Comparison of ENCODE assay signal across 10 cellular contexts in the genomic region with DNA sequence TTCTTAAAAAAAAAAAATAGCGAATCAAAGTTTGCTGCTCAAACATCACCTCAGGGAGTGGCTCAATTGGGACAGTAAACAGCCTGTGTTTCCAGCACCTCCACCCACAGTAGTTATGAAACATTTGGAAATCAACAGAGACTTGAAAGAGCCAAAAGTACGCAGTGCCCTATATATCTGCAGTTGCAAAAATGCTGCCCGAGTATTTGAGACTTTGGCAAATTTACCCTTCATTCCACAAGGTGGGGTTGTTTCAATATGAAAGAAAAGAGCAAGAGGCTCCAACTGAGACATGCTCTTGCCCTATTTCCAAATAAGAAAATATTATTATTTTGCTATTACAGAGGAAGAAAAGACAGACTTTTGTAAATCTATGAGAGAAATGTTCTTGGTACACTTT.
DNase-seq lines count a peak whose midpoint lies in the region; ATAC-seq and TF ChIP-seq lines count a peak whose summit lies in the region.
"Had no signal": no experiment of that assay in that cellular context is flagged by ENCODE, and none has a peak within 500 bp of the region (broad histone marks: within the 10 kb centered on the region; RNA-seq: fewer than 3 reads in every experiment).

No MANE protein-coding gene starts in this region.

- peak; percentile 67 for TF ChIP-seq CTCF in VCaP (conservative IDR thresholded peaks at IDR 0.05)
- TF ChIP-seq CTCF in left lung (IDR thresholded peaks at IDR 0.05) = peak in 1 of 2 donors; percentile 21

- intact Hi-C loops in left lung (cut with DNase I) (no loop called here), posterior vena cava (cut with DNase I) (no loop called here)

- no peaks in the 10 kb centered on the region for H3K9me3 ChIP-seq in left lung
- H3K9me3 ChIP-seq: thoracic aorta had no signal

- no peak overlapping the region for H3K4me3 ChIP-seq in left lung
- H3K4me3 ChIP-seq: thoracic aorta had no signal

- H3K4me1 ChIP-seq in left lung = peaks cover 0 to 5% of the 10 kb centered on the region in 2 donors

- peak; percentile 73 for ATAC-seq in left lung

- in situ Hi-C loops in KBM-7 (cut with MboI; ENCODE audit: low pct_unique_long_range_greater_than_20kb, low sequenced_read_pairs) = no loop called here

- H3K27me3 ChIP-seq in left lung = no peaks in the 10 kb centered on the region

- no peaks in the 10 kb centered on the region for H3K36me3 ChIP-seq in left lung
- H3K36me3 ChIP-seq: thoracic aorta had no signal

- H3K27ac ChIP-seq in VCaP (no peak overlapping the region), left lung (no peak overlapping the region)
- H3K27ac ChIP-seq: epithelial cell of prostate, thoracic aorta had no signal

- DNase-seq in D341Med (ENCODE audit: low spot score) = peak; percentile 39
- DNase-seq in KBM-7 = peak; percentile 35
- no peak for DNase-seq in left lung
- DNase-seq in posterior vena cava (ENCODE audit: low spot score) = no peak
- no peak for DNase-seq in activated CD4-positive, alpha-beta T cell treated with anti-CD3 and anti-CD28 coated beads, Interleukin-2, amount 50 U/mL, for 1 hour
- no peak for DNase-seq in HuH-7 (ENCODE audit: low spot score)
- no peak for DNase-seq in activated CD8-positive, alpha-beta memory T cell treated with anti-CD3 and anti-CD28 coated beads for 24 hours

Comparison
In these comparisons a context has a peak if more than half of its experiments do, and no peak if none do; other contexts are left out.
1. DNase-seq: peak in D341Med (single experiment) and KBM-7 (single experiment); none in left lung (0 of 2), posterior vena cava (single experiment), activated CD4-positive, alpha-beta T cell treated with anti-CD3 and anti-CD28 coated beads, Interleukin-2, amount 50 U/mL, for 1 hour (single experiment), HuH-7 (single experiment) and activated CD8-positive, alpha-beta memory T cell treated with anti-CD3 and anti-CD28 coated beads for 24 hours (single experiment).